Comparison of ENCODE assay signal across 17 cellular contexts in the genomic region with DNA sequence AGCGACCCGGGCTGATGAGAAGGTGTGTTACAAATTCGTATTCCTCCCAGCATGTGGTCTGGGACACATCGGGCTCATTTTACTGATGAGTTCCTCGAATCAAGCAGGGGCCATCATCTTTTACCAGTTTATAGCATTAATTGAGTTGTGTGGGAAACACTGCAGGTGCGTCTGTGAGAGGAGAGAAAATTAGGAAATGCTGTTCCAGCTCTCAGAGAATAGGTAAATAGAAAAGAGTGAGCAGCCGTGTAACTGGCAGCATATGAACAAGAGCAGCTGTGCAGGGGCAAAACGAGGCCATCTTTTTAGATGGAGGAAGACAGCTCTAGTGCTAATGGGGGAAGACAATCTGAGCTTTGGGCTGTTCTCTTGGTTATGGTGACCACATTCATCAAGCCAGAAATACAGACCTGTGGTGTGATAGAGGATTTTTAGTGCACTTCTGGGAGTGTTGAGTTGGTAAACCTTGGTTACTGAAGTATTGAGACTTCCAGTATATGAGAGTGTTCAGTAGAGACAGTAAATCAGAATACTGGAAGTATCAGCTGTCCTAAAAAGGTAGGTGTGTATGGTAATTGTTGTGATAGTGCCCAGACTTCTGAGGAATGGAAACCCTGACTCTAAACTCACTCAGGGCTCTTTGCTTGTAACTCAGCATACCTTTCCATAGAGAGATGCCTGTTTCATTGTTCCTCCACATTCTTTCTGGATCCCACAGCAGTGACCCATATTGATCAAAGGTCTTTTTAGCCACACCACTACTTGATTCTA.
DNase-seq lines count a peak whose midpoint lies in the region; ATAC-seq and TF ChIP-seq lines count a peak whose summit lies in the region.
"Had no signal": no experiment of that assay in that cellular context is flagged by ENCODE, and none has a peak within 500 bp of the region (broad histone marks: within the 10 kb centered on the region; RNA-seq: fewer than 3 reads in every experiment).

No MANE protein-coding gene starts in this region.

- peaks cover 14% of the 10 kb centered on the region for H3K36me3 Mint-ChIP-seq in nephron (ENCODE audit: low read depth)
- H3K36me3 Mint-ChIP-seq in naive thymus-derived CD8-positive, alpha-beta T cell = no peaks in the 10 kb centered on the region
- H3K36me3 Mint-ChIP-seq: activated naive CD4-positive, alpha-beta T cell treated with anti-CD3 and anti-CD28 coated beads, Interleukin-2, amount 10 ng/mL, durations not matched to agents 7 days and 5 days had no signal

- no peak for TF ChIP-seq CTCF in nephron (IDR thresholded peaks at IDR 0.05; ENCODE audit: unreplicated experiment in 3 of 3)

- H3K4me1 Mint-ChIP-seq in nephron = peaks cover 51% of the 10 kb centered on the region
- H3K4me1 Mint-ChIP-seq in naive thymus-derived CD8-positive, alpha-beta T cell = peaks cover 0 to 20% (median 5%) of the 10 kb centered on the region in 4 donors

- peak overlapping the region; percentile 17 to 88 (median 85) for H3K27ac Mint-ChIP-seq in nephron
- no peak overlapping the region for H3K27ac Mint-ChIP-seq in naive thymus-derived CD8-positive, alpha-beta T cell
- H3K27ac Mint-ChIP-seq: activated naive CD4-positive, alpha-beta T cell treated with anti-CD3 and anti-CD28 coated beads, Interleukin-2, amount 10 ng/mL, durations not matched to agents 7 days and 5 days had no signal

- POLR2A ChIA-PET in naive thymus-derived CD8-positive, alpha-beta T cell (lab: Charles Lee) = no interaction called here

- no peak overlapping the region for H3K4me3 Mint-ChIP-seq in nephron
- no peak overlapping the region for H3K4me3 Mint-ChIP-seq in naive thymus-derived CD8-positive, alpha-beta T cell
- H3K4me3 Mint-ChIP-seq: activated naive CD4-positive, alpha-beta T cell treated with anti-CD3 and anti-CD28 coated beads, Interleukin-2, amount 10 ng/mL, durations not matched to agents 7 days and 5 days had no signal

- no peak for ATAC-seq in naive thymus-derived CD8-positive, alpha-beta T cell
- ATAC-seq: left lobe of liver had no signal

- H3K27me3 Mint-ChIP-seq in nephron (ENCODE audit: low read depth) = no peaks in the 10 kb centered on the region
- H3K27me3 Mint-ChIP-seq in naive thymus-derived CD8-positive, alpha-beta T cell = peaks cover 0 to 9% (median 1%) of the 10 kb centered on the region in 5 donors

- H3K9me3 Mint-ChIP-seq in nephron = peaks cover 2% of the 10 kb centered on the region
- H3K9me3 Mint-ChIP-seq in naive thymus-derived CD8-positive, alpha-beta T cell = no peaks in the 10 kb centered on the region
- H3K9me3 Mint-ChIP-seq: activated naive CD4-positive, alpha-beta T cell treated with anti-CD3 and anti-CD28 coated beads, Interleukin-2, amount 10 ng/mL, durations not matched to agents 7 days and 5 days had no signal

- peak; percentile 80 for DNase-seq in DMS53 (lab: John Stamatoyannopoulos, UW)
- DNase-seq in NCI-H1105 treated with DMSO at 0.1 percent for 48 hours (lab: John Stamatoyannopoulos, UW) = peak; percentile 87
- DNase-seq in NCI-H774 (lab: John Stamatoyannopoulos, UW) = peak; percentile 55
- no peak for DNase-seq in naive thymus-derived CD8-positive, alpha-beta T cell
- no peak for DNase-seq in putamen (ENCODE audit: low spot score)
- no peak for DNase-seq in cerebellar cortex (ENCODE audit: low spot score)
- DNase-seq: activated CD4-positive, alpha-beta T cell treated with anti-CD3 and anti-CD28 coated beads for 48 hours; activated CD8-positive, alpha-beta memory T cell treated with anti-CD3 and anti-CD28 coated beads, Interleukin-2, amount 50 U/mL, for 48 hours; activated naive CD4-positive, alpha-beta T cell treated with anti-CD3 and anti-CD28 coated beads, Interleukin-2, amount 10 ng/mL, durations not matched to agents 7 days and 5 days; AML-193; Calu3; cortex of kidney; foreskin melanocyte; NCI-H226; T-helper 9 cell had no signal

Comparison
In these comparisons a context has a peak if more than half of its experiments do, and no peak if none do; other contexts are left out.
1. DNase-seq: peak in DMS53 (single experiment), NCI-H1105 treated with DMSO at 0.1 percent for 48 hours (single experiment) and NCI-H774 (single experiment); none in naive thymus-derived CD8-positive, alpha-beta T cell (0 of 10), putamen (single experiment) and cerebellar cortex (single experiment).
2. H3K27ac Mint-ChIP-seq: peak in nephron (3 of 3); none in naive thymus-derived CD8-positive, alpha-beta T cell (0 of 10).